In genomic region chr9:112218908-112219307, GRCh38 we compare ENCODE assay signal across 1 cellular context.
TF ChIP-seq lines count a peak whose summit lies in the region.

No MANE protein-coding gene starts in this region.

TF ChIP-seq in GM12878, 131 proteins besides CTCF, POLR2A, EP300 and RAD21 (continued from another document and continues in another):
- TF ChIP-seq BRCA1 (IDR thresholded peaks at IDR 0.05; ENCODE audit: low read depth, low read length) (no peak), RBBP5 (conservative IDR thresholded peaks at IDR 0.05) (no peak), FOXM1 (IDR thresholded peaks at IDR 0.05; ENCODE audit: low read depth, low read length) (0 out of 2 replicates have a peak, but pooled peaks have one; percentile 30), WRNIP1 (IDR thresholded peaks at IDR 0.05; ENCODE audit: borderline replicate concordance, low read depth, low read length) (no peak), BACH1 (IDR thresholded peaks at IDR 0.05; ENCODE audit: borderline replicate concordance) (no peak), PRDM15 (CRISPR knock-in tag; IDR thresholded peaks at IDR 0.05) (no peak), NR2C1 (IDR thresholded peaks at IDR 0.05) (no peak), ZNF592 (IDR thresholded peaks at IDR 0.05) (no peak), ZNF384 (IDR thresholded peaks at IDR 0.05; ENCODE audit: borderline replicate concordance, low read depth, low read length) (peak; percentile 79), SUPT20H (IDR thresholded peaks at IDR 0.05; ENCODE audit: borderline replicate concordance, control insufficient read depth, low read depth, low read length) (no peak), EZH2 (IDR thresholded peaks at IDR 0.05; ENCODE audit: borderline replicate concordance, control insufficient read depth, low read depth, low read length) (no peak), NFIC (IDR thresholded peaks at IDR 0.05; ENCODE audit: low read depth, low read length) (peak; percentile 55; the same call in 1 of the 2 replicates), JUND (IDR thresholded peaks at IDR 0.05; ENCODE audit: low read depth, low read length) (no peak), SIX5 (IDR thresholded peaks at IDR 0.05; ENCODE audit: low read depth, low read length, severe bottlenecking) (no peak), MYC (IDR thresholded peaks at IDR 0.05; ENCODE audit: insufficient read depth, insufficient read length, insufficient replicate concordance, low read length, severe bottlenecking) (no peak), KDM1A (IDR thresholded peaks at IDR 0.05; ENCODE audit: borderline replicate concordance) (no peak), DPF2 (IDR thresholded peaks at IDR 0.05) (no peak), SRF (IDR thresholded peaks at IDR 0.05; ENCODE audit: low read depth in 2 of 2, low read length in 2 of 2) (no peak), BCL11A (IDR thresholded peaks at IDR 0.05; ENCODE audit: low read depth, low read length) (peak; percentile 47; the same call in 1 of the 2 replicates), BHLHE40 (IDR thresholded peaks at IDR 0.05; ENCODE audit: borderline replicate concordance in 1 of 2, low read depth in 2 of 2, low read length in 1 of 2) (peak in 1 of 2 experiments; percentile 56; a peak in 1 of 4 replicates), MAX (IDR thresholded peaks at IDR 0.05; ENCODE audit: low read depth, low read length) (no peak), CBX5 (IDR thresholded peaks at IDR 0.05; ENCODE audit: low read depth) (no peak), ZZZ3 (IDR thresholded peaks at IDR 0.05; ENCODE audit: control insufficient read depth, insufficient read length, low read depth) (no peak), SREBF1 (IDR thresholded peaks at IDR 0.05; ENCODE audit: low read length) (peak; percentile 23; the same call in 1 of the 2 replicates), RELA (IDR thresholded peaks at IDR 0.05; ENCODE audit: borderline replicate concordance, partially characterized antibody) (no peak), MYB (IDR thresholded peaks at IDR 0.05; ENCODE audit: borderline replicate concordance, low read depth, low read length) (no peak), REST (IDR thresholded peaks at IDR 0.05; ENCODE audit: low read depth, low read length) (no peak), MEF2A (IDR thresholded peaks at IDR 0.05; ENCODE audit: insufficient read depth, low read depth, low read length) (0 out of 2 replicates have a peak, but pooled peaks have one; percentile 19), ESRRA (IDR thresholded peaks at IDR 0.05; ENCODE audit: low read length) (no peak), SIN3A (IDR thresholded peaks at IDR 0.05; ENCODE audit: low read depth, low read length) (no peak), GABPA (IDR thresholded peaks at IDR 0.05; ENCODE audit: low read depth) (no peak), HSF1 (IDR thresholded peaks at IDR 0.05; ENCODE audit: low read depth, low read length) (no peak), CEBPZ (IDR thresholded peaks at IDR 0.05; ENCODE audit: low read depth, low read length) (no peak), HDAC6 (IDR thresholded peaks at IDR 0.05; ENCODE audit: unreplicated experiment) (no peak), E2F4 (IDR thresholded peaks at IDR 0.05; ENCODE audit: low read depth, low read length) (no peak), TARDBP (IDR thresholded peaks at IDR 0.05; ENCODE audit: borderline replicate concordance) (no peak), TCF7 (IDR thresholded peaks at IDR 0.05; ENCODE audit: borderline replicate concordance) (no peak; the same call in 1 of the 2 replicates), SREBF2 (IDR thresholded peaks at IDR 0.05; ENCODE audit: low read length) (no peak), ASH2L (IDR thresholded peaks at IDR 0.05; ENCODE audit: borderline replicate concordance, low read depth) (no peak), IRF3 (IDR thresholded peaks at IDR 0.05) (no peak)
